9 cellular contexts compared by ENCODE assay signal in genomic region chr19:12195501-12195860, GRCh38. TPM values are rescaled to one million over a fixed set of nuclear protein-coding genes. Genes with fewer than 3 reads are reported as not detected.
A peak's percentile ranks its signal among the peaks of the same experiment; 100 is the strongest.
DNase-seq lines count a peak whose midpoint lies in the region; ATAC-seq and TF ChIP-seq lines count a peak whose summit lies in the region.
"Had no signal": no experiment of that assay in that cellular context is flagged by ENCODE, and none has a peak within 500 bp of the region (broad histone marks: within the 10 kb centered on the region; RNA-seq: fewer than 3 reads in every experiment).

No MANE protein-coding gene starts in this region.

- no peak overlapping the region; the same call in 1 of the 2 replicates for H3K4me2 ChIP-seq in SK-N-SH

- no peak for DNase-seq in heart left ventricle
- no peak for DNase-seq in Right ventricle myocardium superior
- DNase-seq in activated effector memory CD4-positive, alpha-beta T cell treated with anti-CD3 and anti-CD28 coated beads, Interleukin-2, amount 50 U/mL, for 16 hours = no peak
- no peak for DNase-seq in DMS 273 (lab: John Stamatoyannopoulos, UW; ENCODE audit: unreplicated experiment)
- no peak for DNase-seq in SK-N-SH
- DNase-seq: Calu3 had no signal

- no peak overlapping the region for H2AFZ ChIP-seq in SK-N-SH (ENCODE audit: low read depth)

- no peaks in the 10 kb centered on the region for H4K20me1 ChIP-seq in SK-N-SH (ENCODE audit: insufficient read depth)

- peak overlapping the region in 10 of 12 donors; percentile 61 to 88 (median 75) for H3K27ac ChIP-seq in heart left ventricle
- H3K27ac ChIP-seq in cingulate gyrus (ENCODE audit: low read depth, low read length) = peak overlapping the region; percentile 60
- no peak overlapping the region for H3K27ac ChIP-seq in mucosa of rectum (ENCODE audit: low read depth in 2 of 2, low read length in 2 of 2)
- H3K27ac ChIP-seq in urinary bladder (ENCODE audit: low read depth) = no peak overlapping the region
- no peak overlapping the region; a peak in 1 of 4 replicates for H3K27ac ChIP-seq in SK-N-SH (ENCODE audit: low read depth in 2 of 2, low read length in 1 of 2)

- H3K27me3 ChIP-seq in heart left ventricle = no peaks in the 10 kb centered on the region
- no peaks in the 10 kb centered on the region for H3K27me3 ChIP-seq in mucosa of rectum (ENCODE audit: control insufficient read depth in 2 of 2, insufficient read depth in 2 of 2, low read length in 2 of 2)
- no peaks in the 10 kb centered on the region for H3K27me3 ChIP-seq in SK-N-SH (ENCODE audit: insufficient read depth)

- CTCF ChIA-PET in SK-N-SH (lab: Yijun Ruan, JAX) = interaction anchor here (1.0 kb wide), 1 partner anchor 136 kb away, joined by 4 read pairs; no protein-coding TSS in a partner anchor

- ATAC-seq in heart left ventricle (no peak), Right ventricle myocardium superior (ENCODE audit: poor library complexity) (no peak)

- H3K4me3 ChIP-seq in heart left ventricle (peak overlapping the region; percentile 49 to 96 (median 81)), mucosa of rectum (ENCODE audit: low read length in 2 of 2) (peak overlapping the region; percentile 37 to 71), urinary bladder (ENCODE audit: low read depth, low read length) (peak overlapping the region; percentile 45), SK-N-SH (ENCODE audit: low read depth in 2 of 2, low read length in 1 of 2) (peak overlapping the region in 1 of 2 experiments; percentile 44; a peak in 2 of 4 replicates)

- peaks cover 0 to 16% (median 4%) of the 10 kb centered on the region in 9 donors for H3K36me3 ChIP-seq in heart left ventricle
- peaks cover 0 to 9% of the 10 kb centered on the region in 2 donors for H3K36me3 ChIP-seq in mucosa of rectum (ENCODE audit: control insufficient read depth in 2 of 2, insufficient read depth in 2 of 2, low read length in 2 of 2)
- H3K36me3 ChIP-seq in urinary bladder (ENCODE audit: insufficient read depth) = peaks cover 2% of the 10 kb centered on the region
- peaks cover 0 to 23% of the 10 kb centered on the region in 2 experiments for H3K36me3 ChIP-seq in SK-N-SH (replicated peaks in 1 of 2; ENCODE audit: control insufficient read depth in 1 of 2, insufficient read depth in 2 of 2, low read length in 1 of 2)

- peak overlapping the region; percentile 11 to 14 for H3K9ac ChIP-seq in mucosa of rectum (ENCODE audit: low read depth in 1 of 2, low read length in 2 of 2)
- H3K9ac ChIP-seq in SK-N-SH = no peak overlapping the region

- WGBS in heart left ventricle, 4 donors = 4 to 10% (median 9%) methylated on average over 11 of the region's 11 CpGs
- WGBS in urinary bladder = 3% methylated on average over 11 of the region's 11 CpGs
- 22% methylated on average over 11 of the region's 11 CpGs for WGBS in SK-N-SH (ENCODE audit: low lambda C conversion rate)

- H3K9me3 ChIP-seq in heart left ventricle = peaks cover 0 to 55% (median 7%) of the 10 kb centered on the region in 12 donors
- peaks cover 4 to 8% of the 10 kb centered on the region in 2 donors for H3K9me3 ChIP-seq in mucosa of rectum (ENCODE audit: control insufficient read depth in 2 of 2, low read length in 2 of 2)
- H3K9me3 ChIP-seq in SK-N-SH = peaks cover 15% of the 10 kb centered on the region

- intact Hi-C loops in heart left ventricle (cut with DNase I) = loop anchor here in 1 of 10 donors (10.0 kb wide), 1 partner anchor 169 kb away; the partner anchor contains the start of gene ZNF442
- intact Hi-C loops in Right ventricle myocardium superior (cut with DNase I) = no loop called here

- peaks cover 4% of the 10 kb centered on the region for H3F3A ChIP-seq in SK-N-SH (replicated peaks; ENCODE audit: insufficient read depth)

- H3K9me2 ChIP-seq in SK-N-SH = no peaks in the 10 kb centered on the region

- no peak for TF ChIP-seq EP300 in SK-N-SH (IDR thresholded peaks at IDR 0.05; ENCODE audit: borderline replicate concordance in 1 of 2, low read depth in 1 of 2, low read length in 1 of 2)

- H3K79me2 ChIP-seq in SK-N-SH (ENCODE audit: insufficient read depth) = no peaks in the 10 kb centered on the region

- no peak for TF ChIP-seq POLR2A in heart left ventricle (IDR thresholded peaks at IDR 0.05)

- no peak for TF ChIP-seq CTCF in heart left ventricle (IDR thresholded peaks at IDR 0.05)
- TF ChIP-seq CTCF in SK-N-SH (IDR thresholded peaks at IDR 0.05) = no peak

- no peak for TF ChIP-seq RAD21 in SK-N-SH (IDR thresholded peaks at IDR 0.05; ENCODE audit: low read length)

- H3K4me1 ChIP-seq in heart left ventricle (peaks cover 0 to 17% (median 7%) of the 10 kb centered on the region in 12 donors), mucosa of rectum (ENCODE audit: control insufficient read depth in 2 of 2, insufficient read depth in 2 of 2, low read length in 2 of 2) (peaks cover 0 to 6% of the 10 kb centered on the region in 2 donors), urinary bladder (ENCODE audit: insufficient read depth) (no peaks in the 10 kb centered on the region), SK-N-SH (ENCODE audit: control insufficient read depth in 1 of 2, insufficient read depth in 2 of 2, low read depth in 1 of 2, low read length in 1 of 2) (no peaks in the 10 kb centered on the region; a peak in 1 of 4 replicates)

- POLR2A ChIA-PET in SK-N-SH (lab: Yijun Ruan, JAX) = interaction anchor here (1.5 kb wide), 1 partner anchor 138 kb away, joined by 4 read pairs; the partner anchor contains the start of gene ZNF563

TF ChIP-seq in SK-N-SH, 30 proteins besides CTCF, POLR2A, EP300 and RAD21:
- no peak for TF ChIP-seq PBX3 (IDR thresholded peaks at IDR 0.05)
- TF ChIP-seq CHD2 (IDR thresholded peaks at IDR 0.05; ENCODE audit: low read length, partially characterized antibody) = no peak
- no peak for TF ChIP-seq USF1 (IDR thresholded peaks at IDR 0.05; ENCODE audit: borderline replicate concordance, low read depth)
- TF ChIP-seq JUND (IDR thresholded peaks at IDR 0.05) = no peak

RNA-seq across cellular contexts. Expression of gene ZNF136, which starts 32.6 kb away (rescaled TPM):
- total RNA-seq in heart left ventricle (1 to 10 TPM; 2.7 to 7.5 (median 4.8) TPM), Right ventricle myocardium superior (4.2 TPM), urinary bladder (24.7 TPM)
- polyA plus RNA-seq in heart left ventricle (1 to 10 TPM; 2.9 to 3.1 TPM), urinary bladder (7.4 TPM), SK-N-SH (2012; rRNA removed) (1.7 and 2.2 TPM in 2 replicates)
- 2.3 and 2.8 TPM in 2 replicates for polyA plus RNA-seq in SK-N-SH (2012; cell fraction: cytosol; rRNA removed)
- polyA plus RNA-seq in SK-N-SH (2012; cell fraction: nucleus; rRNA removed) = 1.5 and 2.9 TPM in 2 replicates

RNA-seq across cellular contexts. Expression of gene ZNF625, which starts 38.9 kb away (rescaled TPM):
- total RNA-seq in heart left ventricle = 1 to 10 TPM; 3.1 to 7.2 (median 4.5) TPM
- 1 to 10 TPM in 1 of 2 donors, under 1 TPM in 1; 1.00 to 1.7 TPM for polyA plus RNA-seq in heart left ventricle
- 3.2 TPM for total RNA-seq in Right ventricle myocardium superior
- 26.9 TPM for total RNA-seq in urinary bladder
- polyA plus RNA-seq in urinary bladder = 1.6 TPM
- polyA plus RNA-seq in SK-N-SH (2012; rRNA removed) = 1.9 and 2.3 TPM in 2 replicates
- polyA plus RNA-seq in SK-N-SH (2012; cell fraction: cytosol; rRNA removed) = 1.5 and 1.7 TPM in 2 replicates
- polyA plus RNA-seq in SK-N-SH (2012; cell fraction: nucleus; rRNA removed) = 3.3 and 3.7 TPM in 2 replicates
- total RNA-seq: Calu3 had no signal

RNA-seq across cellular contexts. Expression of gene ZNF20, which starts 55.3 kb away (rescaled TPM):
- 1 to 10 TPM in 5 of 9 donors, under 1 TPM in 1, not detected in 3; 0.63 to 2.7 (median 1.4) TPM for total RNA-seq in heart left ventricle
- 1 to 10 TPM; 1.2 to 1.6 TPM for polyA plus RNA-seq in heart left ventricle
- total RNA-seq in Right ventricle myocardium superior = 0.97 TPM
- total RNA-seq in urinary bladder = 9.0 TPM
- polyA plus RNA-seq in urinary bladder = 2.1 TPM
- 1.8 and 1.9 TPM in 2 replicates for polyA plus RNA-seq in SK-N-SH (2012; rRNA removed)
- 1.9 and 2.6 TPM in 2 replicates for polyA plus RNA-seq in SK-N-SH (2012; cell fraction: cytosol; rRNA removed)
- polyA plus RNA-seq in SK-N-SH (2012; cell fraction: nucleus; rRNA removed) = 2.3 and 3.4 TPM in 2 replicates

Comparison
In these comparisons a context has a peak if more than half of its experiments do, and no peak if none do; other contexts are left out.
1. H3K27ac ChIP-seq: peak in heart left ventricle (10 of 12) and cingulate gyrus (single experiment); none in mucosa of rectum (0 of 2), urinary bladder (single experiment) and SK-N-SH (0 of 2).